In genomic region chr10:44981172-44982113, GRCh38 we compare ENCODE assay signal across 8 cellular contexts. TPM values are rescaled to one million over a fixed set of nuclear protein-coding genes. Genes with fewer than 3 reads are reported as not detected.
DNase-seq lines count a peak whose midpoint lies in the region; ATAC-seq and TF ChIP-seq lines count a peak whose summit lies in the region.

No MANE protein-coding gene starts in this region.

- no peak for TF ChIP-seq POLR2A in testis (IDR thresholded peaks at IDR 0.05)

- ATAC-seq in GM18858 (IDR thresholded peaks at IDR 0.05; ENCODE audit: unreplicated experiment): peak; percentile 77
- peak; percentile 59 for ATAC-seq in HG03432 (IDR thresholded peaks at IDR 0.05; ENCODE audit: unreplicated experiment)

- 68 to 75% methylated on average over 9 to 11 of the region's 11 CpGs for WGBS in testis, 2 donors

- no peak overlapping the region for H3K4me3 ChIP-seq in testis

- peak overlapping the region; percentile 81 to 88 for H3K27ac ChIP-seq in testis

- peaks cover 63% of the 10 kb centered on the region for H3K4me1 ChIP-seq in testis

- intact Hi-C loops in testis (cut with DNase I; ENCODE audit: low total_unique reads): no loop called here

- no peaks in the 10 kb centered on the region for H3K36me3 ChIP-seq in testis (ENCODE audit: low read depth, missing control alignments)

- DNase-seq in amniotic stem cell (lab: John Stamatoyannopoulos, UW) (peak; percentile 59), iris pigment epithelial cell (ENCODE audit: low read depth) (peak; percentile 93), testis (peak; percentile 70), NCI-H2081 (lab: John Stamatoyannopoulos, UW) (no peak), NCI-H1092 (lab: John Stamatoyannopoulos, UW) (no peak)
- DNase-seq in activated T-cell treated with anti-CD3 and anti-CD28 coated beads, Interleukin-2, amount 50 U/mL, for 1 hour: no peak

- TF ChIP-seq CTCF in testis (IDR thresholded peaks at IDR 0.05): no peak

- no peaks in the 10 kb centered on the region for H3K9me3 ChIP-seq in testis

- H3K27me3 ChIP-seq in testis: no peaks in the 10 kb centered on the region

RNA-seq across cellular contexts. Expression of gene DEPP1, which starts 2.8 kb away (rescaled TPM):
- 10 to 100 TPM; 33.1 to 84.9 TPM for total RNA-seq in testis
- 29.1 TPM for polyA plus RNA-seq in testis (ENCODE audit: insufficient read depth, low read depth, low replicate concordance)

RNA-seq across cellular contexts. Expression of gene ZNF22, which starts 19.3 kb away (rescaled TPM):
- 10 to 100 TPM; 12.6 TPM for total RNA-seq in testis
- 12.6 TPM for polyA plus RNA-seq in testis (ENCODE audit: insufficient read depth, low read depth, low replicate concordance)

RNA-seq across cellular contexts. Expression of gene RASSF4, which starts 21.8 kb away (rescaled TPM):
- 10 to 100 TPM; 53.1 to 68.1 TPM for total RNA-seq in testis
- 28.2 TPM for polyA plus RNA-seq in testis (ENCODE audit: insufficient read depth, low read depth, low replicate concordance)

Comparison
In these comparisons a context has a peak if more than half of its experiments do, and no peak if none do; other contexts are left out.
1. DNase-seq: peak in amniotic stem cell (single experiment), iris pigment epithelial cell (single experiment) and testis (single experiment); none in activated T-cell treated with anti-CD3 and anti-CD28 coated beads, Interleukin-2, amount 50 U/mL, for 1 hour (single experiment), NCI-H2081 (0 of 2) and NCI-H1092 (single experiment).